ENCODE assay signal across 13 cellular contexts in genomic region chr6:8181162-8181909, GRCh38.
DNase-seq lines count a peak whose midpoint lies in the region; ATAC-seq and TF ChIP-seq lines count a peak whose summit lies in the region.
"Had no signal": no experiment of that assay in that cellular context is flagged by ENCODE, and none has a peak within 500 bp of the region (broad histone marks: within the 10 kb centered on the region; RNA-seq: fewer than 3 reads in every experiment).

No MANE protein-coding gene starts in this region.

- DNase-seq in RWPE2 (ENCODE audit: low spot score) (no peak), hepatocyte (ENCODE audit: low spot score) (no peak), thoracic aorta (ENCODE audit: low spot score) (no peak), NCI-H226 (no peak)
- no peak for DNase-seq in natural killer cell treated with Interleukin-12 subunit alpha and Interleukin-12 subunit beta and Interleukin-15 and Interleukin-18, amount 100 ng/mL, for 72 hours (ENCODE audit: low spot score)
- no peak for DNase-seq in CD8-positive, alpha-beta memory T cell
- DNase-seq: caudate nucleus; DMS53; effector CD8-positive, alpha-beta T cell; left colon; NCI-H187 had no signal

- H3K4me3 ChIP-seq in HUES6 (ENCODE audit: low read depth, low read length) (peak overlapping the region; percentile 20; the same call in 1 of the 2 replicates), RWPE2 (ENCODE audit: severe bottlenecking) (no peak overlapping the region), hepatocyte (no peak overlapping the region), thoracic aorta (no peak overlapping the region)
- H3K4me3 ChIP-seq in CD8-positive, alpha-beta memory T cell (ENCODE audit: low read length): no peak overlapping the region
- H3K4me3 ChIP-seq: BLaER1 treated with 17β-estradiol and CSF1 and Interleukin-3, amounts not matched to agents 10 nM and 100 nM had no signal

- ATAC-seq in RWPE2 (ENCODE audit: low read depth) (no peak), thoracic aorta (ENCODE audit: insufficient number of reproducible peaks, low FRiP score, low read depth) (no peak)
- no peak for ATAC-seq in natural killer cell treated with Interleukin-12 subunit alpha and Interleukin-12 subunit beta and Interleukin-15 and Interleukin-18, amount 100 ng/mL, for 72 hours
- ATAC-seq: left colon had no signal

- H3K36me3 ChIP-seq in HUES6 (ENCODE audit: control insufficient read depth, insufficient read depth, low read length): no peaks in the 10 kb centered on the region
- no peaks in the 10 kb centered on the region for H3K36me3 ChIP-seq in RWPE2 (ENCODE audit: low read depth)
- H3K36me3 ChIP-seq in hepatocyte (replicated peaks; ENCODE audit: insufficient read depth, low read depth): no peaks in the 10 kb centered on the region
- no peaks in the 10 kb centered on the region for H3K36me3 ChIP-seq in thoracic aorta
- H3K36me3 ChIP-seq in CD8-positive, alpha-beta memory T cell (ENCODE audit: insufficient read depth, low read length): no peaks in the 10 kb centered on the region
- H3K36me3 ChIP-seq: BLaER1 treated with 17β-estradiol and CSF1 and Interleukin-3, amounts not matched to agents 10 nM and 100 nM had no signal

- H3K4me1 ChIP-seq in HUES6 (ENCODE audit: control insufficient read depth, insufficient read depth, low read length) (peaks cover 34% of the 10 kb centered on the region), RWPE2 (ENCODE audit: insufficient read depth, poor library complexity, severe bottlenecking) (peaks cover 11% of the 10 kb centered on the region), hepatocyte (ENCODE audit: insufficient read depth) (peaks cover 5% of the 10 kb centered on the region), thoracic aorta (ENCODE audit: control insufficient read depth in 1 of 2, low read depth in 2 of 2) (peaks cover 19 to 41% of the 10 kb centered on the region in 2 donors)
- H3K4me1 ChIP-seq in CD8-positive, alpha-beta memory T cell (ENCODE audit: insufficient read depth, low read length): no peaks in the 10 kb centered on the region

- H3K27me3 ChIP-seq in HUES6 (ENCODE audit: control insufficient read depth, insufficient read depth, low read length) (no peaks in the 10 kb centered on the region), RWPE2 (ENCODE audit: insufficient read depth, poor library complexity, severe bottlenecking) (no peaks in the 10 kb centered on the region), hepatocyte (no peaks in the 10 kb centered on the region), thoracic aorta (replicated peaks; ENCODE audit: insufficient read depth) (no peaks in the 10 kb centered on the region)
- no peaks in the 10 kb centered on the region for H3K27me3 ChIP-seq in CD8-positive, alpha-beta memory T cell (ENCODE audit: insufficient read depth, low read length, poor library complexity, severe bottlenecking)
- H3K27me3 ChIP-seq: BLaER1 treated with 17β-estradiol and CSF1 and Interleukin-3, amounts not matched to agents 10 nM and 100 nM had no signal

- H3K79me2 ChIP-seq in hepatocyte: no peaks in the 10 kb centered on the region

- no peak overlapping the region for H3K4me3 Mint-ChIP-seq in natural killer cell treated with Interleukin-12 subunit alpha and Interleukin-12 subunit beta and Interleukin-15 and Interleukin-18, amount 100 ng/mL, for 72 hours
- H3K4me3 Mint-ChIP-seq in CD8-positive, alpha-beta memory T cell: no peak overlapping the region

- TF ChIP-seq CTCF in RWPE2 (IDR thresholded peaks at IDR 0.05; ENCODE audit: poor library complexity, severe bottlenecking) (no peak), hepatocyte (IDR thresholded peaks at IDR 0.05; ENCODE audit: poor library complexity) (no peak), thoracic aorta (IDR thresholded peaks at IDR 0.05) (no peak)

- H3K27ac ChIP-seq in HUES6 (ENCODE audit: low read depth, low read length) (no peak overlapping the region), RWPE2 (ENCODE audit: poor library complexity, severe bottlenecking) (peak overlapping the region; percentile 29), hepatocyte (no peak overlapping the region), thoracic aorta (peak overlapping the region; percentile 43 to 83)
- H3K27ac ChIP-seq in CD8-positive, alpha-beta memory T cell (ENCODE audit: low read depth, low read length): no peak overlapping the region

- no peaks in the 10 kb centered on the region for H3K4me1 Mint-ChIP-seq in natural killer cell treated with Interleukin-12 subunit alpha and Interleukin-12 subunit beta and Interleukin-15 and Interleukin-18, amount 100 ng/mL, for 72 hours (ENCODE audit: low read depth in 2 of 2)
- no peaks in the 10 kb centered on the region for H3K4me1 Mint-ChIP-seq in CD8-positive, alpha-beta memory T cell

- H3K9ac ChIP-seq in HUES6 (ENCODE audit: low read length): no peak overlapping the region
- H3K9ac ChIP-seq: BLaER1 treated with 17β-estradiol and CSF1 and Interleukin-3, amounts not matched to agents 10 nM and 100 nM had no signal

- H3K9me3 ChIP-seq in HUES6 (ENCODE audit: control insufficient read depth, insufficient read depth, low read depth, low read length): peaks cover 9% of the 10 kb centered on the region
- no peaks in the 10 kb centered on the region for H3K9me3 ChIP-seq in RWPE2 (ENCODE audit: severe bottlenecking)
- H3K9me3 ChIP-seq in hepatocyte (ENCODE audit: low read depth): no peaks in the 10 kb centered on the region
- no peaks in the 10 kb centered on the region for H3K9me3 ChIP-seq in thoracic aorta
- H3K9me3 ChIP-seq in CD8-positive, alpha-beta memory T cell (ENCODE audit: low read length): no peaks in the 10 kb centered on the region
- H3K9me3 ChIP-seq: BLaER1 treated with 17β-estradiol and CSF1 and Interleukin-3, amounts not matched to agents 10 nM and 100 nM had no signal

- H3K27me3 Mint-ChIP-seq in natural killer cell treated with Interleukin-12 subunit alpha and Interleukin-12 subunit beta and Interleukin-15 and Interleukin-18, amount 100 ng/mL, for 72 hours: peaks cover 23 to 29% of the 10 kb centered on the region in 2 donors
- peaks cover 7 to 12% of the 10 kb centered on the region in 2 donors for H3K27me3 Mint-ChIP-seq in CD8-positive, alpha-beta memory T cell

- H2AFZ ChIP-seq in hepatocyte: no peak overlapping the region

- H4K20me1 ChIP-seq in hepatocyte (ENCODE audit: insufficient read depth, poor library complexity, severe bottlenecking): no peaks in the 10 kb centered on the region
- H4K20me1 ChIP-seq: BLaER1 treated with 17β-estradiol and CSF1 and Interleukin-3, amounts not matched to agents 10 nM and 100 nM had no signal

- CTCF ChIA-PET in CD8-positive, alpha-beta memory T cell (lab: Charles Lee): no interaction called here

- 82% methylated on average over 3 of the region's 3 CpGs for WGBS in hepatocyte (ENCODE audit: low lambda C conversion rate, missing lambda C conversion rate)

- no peak overlapping the region for H3K27ac Mint-ChIP-seq in natural killer cell treated with Interleukin-12 subunit alpha and Interleukin-12 subunit beta and Interleukin-15 and Interleukin-18, amount 100 ng/mL, for 72 hours
- H3K27ac Mint-ChIP-seq in CD8-positive, alpha-beta memory T cell: no peak overlapping the region

- peak overlapping the region; percentile 6 for H3K4me2 ChIP-seq in hepatocyte

- H3K9me3 Mint-ChIP-seq in natural killer cell treated with Interleukin-12 subunit alpha and Interleukin-12 subunit beta and Interleukin-15 and Interleukin-18, amount 100 ng/mL, for 72 hours: no peaks in the 10 kb centered on the region
- peaks cover 0 to 4% (median 0%) of the 10 kb centered on the region in 5 donors for H3K9me3 Mint-ChIP-seq in CD8-positive, alpha-beta memory T cell

- POLR2A ChIA-PET in CD8-positive, alpha-beta memory T cell (lab: Charles Lee): no interaction called here

- H3K9me2 ChIP-seq in hepatocyte (replicated peaks; ENCODE audit: insufficient read depth): no peaks in the 10 kb centered on the region

- H3K36me3 Mint-ChIP-seq in natural killer cell treated with Interleukin-12 subunit alpha and Interleukin-12 subunit beta and Interleukin-15 and Interleukin-18, amount 100 ng/mL, for 72 hours: no peaks in the 10 kb centered on the region
- no peaks in the 10 kb centered on the region for H3K36me3 Mint-ChIP-seq in CD8-positive, alpha-beta memory T cell

Comparison
In these comparisons a context has a peak if more than half of its experiments do, and no peak if none do; other contexts are left out.
1. H3K27ac ChIP-seq: peak in RWPE2 (single experiment) and thoracic aorta (2 of 2); none in HUES6 (single experiment), hepatocyte (single experiment) and CD8-positive, alpha-beta memory T cell (single experiment).